Comparison of ENCODE assay signal across 1 cellular context in genomic region chr9:99868845-99869244, GRCh38.
TF ChIP-seq lines count a peak whose summit lies in the region.

No MANE protein-coding gene starts in this region.

TF ChIP-seq in H1, 55 proteins besides CTCF, POLR2A, EP300 and RAD21 (continued from another document):
- TF ChIP-seq CHD7 (IDR thresholded peaks at IDR 0.05; ENCODE audit: insufficient replicate concordance, low read length) (no peak), POU5F1 (IDR thresholded peaks at IDR 0.05; ENCODE audit: low read depth, low read length) (no peak), SP1 (IDR thresholded peaks at IDR 0.05; ENCODE audit: low read depth, low read length) (no peak), HDAC2 (IDR thresholded peaks at IDR 0.05; ENCODE audit: borderline replicate concordance in 1 of 2, low read depth in 2 of 2, low read length in 2 of 2) (no peak), BRCA1 (IDR thresholded peaks at IDR 0.05; ENCODE audit: low read depth, low read length) (no peak), TAF1 (IDR thresholded peaks at IDR 0.05; ENCODE audit: low read depth, low read length) (no peak), RFX5 (IDR thresholded peaks at IDR 0.05; ENCODE audit: borderline replicate concordance, low read depth, low read length) (no peak), ASH2L (IDR thresholded peaks at IDR 0.05; ENCODE audit: low read length) (no peak), E2F6 (IDR thresholded peaks at IDR 0.05) (no peak), BACH1 (IDR thresholded peaks at IDR 0.05; ENCODE audit: low read length) (no peak)
- TF ChIP-seq, protein P1, sequence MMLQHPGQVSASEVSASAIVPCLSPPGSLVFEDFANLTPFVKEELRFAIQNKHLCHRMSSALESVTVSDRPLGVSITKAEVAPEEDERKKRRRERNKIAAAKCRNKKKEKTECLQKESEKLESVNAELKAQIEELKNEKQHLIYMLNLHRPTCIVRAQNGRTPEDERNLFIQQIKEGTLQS (IDR thresholded peaks at IDR 0.05; ENCODE audit: insufficient read depth, low read depth, low read length) = no peak
- TF ChIP-seq, protein P2, sequence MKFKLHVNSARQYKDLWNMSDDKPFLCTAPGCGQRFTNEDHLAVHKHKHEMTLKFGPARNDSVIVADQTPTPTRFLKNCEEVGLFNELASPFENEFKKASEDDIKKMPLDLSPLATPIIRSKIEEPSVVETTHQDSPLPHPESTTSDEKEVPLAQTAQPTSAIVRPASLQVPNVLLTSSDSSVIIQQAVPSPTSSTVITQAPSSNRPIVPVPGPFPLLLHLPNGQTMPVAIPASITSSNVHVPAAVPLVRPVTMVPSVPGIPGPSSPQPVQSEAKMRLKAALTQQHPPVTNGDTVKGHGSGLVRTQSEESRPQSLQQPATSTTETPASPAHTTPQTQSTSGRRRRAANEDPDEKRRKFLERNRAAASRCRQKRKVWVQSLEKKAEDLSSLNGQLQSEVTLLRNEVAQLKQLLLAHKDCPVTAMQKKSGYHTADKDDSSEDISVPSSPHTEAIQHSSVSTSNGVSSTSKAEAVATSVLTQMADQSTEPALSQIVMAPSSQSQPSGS (IDR thresholded peaks at IDR 0.05; ENCODE audit: low read length) = no peak
- TF ChIP-seq, protein P3, sequence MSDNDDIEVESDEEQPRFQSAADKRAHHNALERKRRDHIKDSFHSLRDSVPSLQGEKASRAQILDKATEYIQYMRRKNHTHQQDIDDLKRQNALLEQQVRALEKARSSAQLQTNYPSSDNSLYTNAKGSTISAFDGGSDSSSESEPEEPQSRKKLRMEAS (IDR thresholded peaks at IDR 0.05) = no peak
